ENCODE assay signal across 28 cellular contexts in the genomic region with DNA sequence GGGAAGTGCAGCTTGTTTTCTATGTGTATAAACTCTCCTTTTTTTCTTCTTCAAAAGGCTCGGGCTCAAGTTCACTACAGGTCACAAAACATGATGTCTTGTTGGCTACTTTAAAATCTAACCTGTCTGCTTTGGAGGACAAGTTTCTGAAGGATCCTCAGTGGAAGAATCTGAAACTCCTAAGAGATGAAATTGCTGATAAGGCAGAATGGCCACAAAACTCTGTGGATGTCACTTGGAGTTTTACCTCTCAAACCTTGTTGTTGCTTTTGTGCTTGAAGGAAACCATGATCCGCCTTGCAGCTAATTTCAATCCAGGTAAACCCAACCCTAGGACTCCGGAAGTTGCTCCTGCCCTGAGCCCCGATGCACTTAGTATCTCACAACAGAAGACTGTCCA.
"Had no signal": no experiment of that assay in that cellular context is flagged by ENCODE, and none has a peak within 500 bp of the region (broad histone marks: within the 10 kb centered on the region; RNA-seq: fewer than 3 reads in every experiment).

No MANE protein-coding gene starts in this region.

- H3K9me3 ChIP-seq: esophagus squamous epithelium, gastrocnemius medialis, left lung, lower lobe of right lung had no signal

- H3K27ac ChIP-seq: coronary artery, epithelial cell of prostate, esophagus squamous epithelium, gastrocnemius medialis, heart right ventricle, left lung, lower lobe of right lung had no signal

- H3K4me3 Mint-ChIP-seq: effector memory CD8-positive, alpha-beta T cell; endodermal cell; memory B cell; naive thymus-derived CD4-positive, alpha-beta T cell had no signal

- H3K27me3 ChIP-seq: esophagus squamous epithelium, gastrocnemius medialis, heart right ventricle, left lung had no signal

- DNase-seq: dermis blood vessel endothelial cell; effector CD8-positive, alpha-beta T cell; effector memory CD8-positive, alpha-beta T cell; endodermal cell; erythroblast; esophagus squamous epithelium; foreskin fibroblast; foreskin melanocyte; gastrocnemius medialis; glutamatergic neuron; head of caudate nucleus; heart right ventricle; hippocampal formation; left cardiac atrium; left lung; left ventricle myocardium superior; lower lobe of right lung; mesendoderm; midbrain; naive thymus-derived CD4-positive, alpha-beta T cell had no signal

- ATAC-seq: effector memory CD8-positive, alpha-beta T cell; esophagus mucosa; gastrocnemius medialis; heart right ventricle; left cardiac atrium; left lung; left ventricle myocardium superior; lower lobe of right lung; naive thymus-derived CD4-positive, alpha-beta T cell had no signal

- H3K9me3 Mint-ChIP-seq: effector memory CD8-positive, alpha-beta T cell; naive thymus-derived CD4-positive, alpha-beta T cell had no signal

- H3K4me1 ChIP-seq: gastrocnemius medialis, heart right ventricle, lower lobe of right lung had no signal

- H3K4me3 ChIP-seq: coronary artery, esophagus squamous epithelium, gastrocnemius medialis, heart right ventricle, left lung, lower lobe of right lung had no signal

- H3K27ac Mint-ChIP-seq: effector memory CD8-positive, alpha-beta T cell; endodermal cell; memory B cell; naive thymus-derived CD4-positive, alpha-beta T cell had no signal

- FAIRE-seq: colon, endometrium, islet of Langerhans, keratinocyte had no signal

- H3K27me3 Mint-ChIP-seq: effector memory CD8-positive, alpha-beta T cell; memory B cell; naive thymus-derived CD4-positive, alpha-beta T cell had no signal
